In genomic region chr9:126151031-126151670, GRCh38 we compare ENCODE assay signal across 11 cellular contexts.
DNase-seq lines count a peak whose midpoint lies in the region; ATAC-seq and TF ChIP-seq lines count a peak whose summit lies in the region.
"Had no signal": no experiment of that assay in that cellular context is flagged by ENCODE, and none has a peak within 500 bp of the region (broad histone marks: within the 10 kb centered on the region; RNA-seq: fewer than 3 reads in every experiment).

No MANE protein-coding gene starts in this region.

- no peaks in the 10 kb centered on the region for H3K9me2 ChIP-seq in hepatocyte (replicated peaks; ENCODE audit: insufficient read depth)

- WGBS in hepatocyte (ENCODE audit: low lambda C conversion rate, missing lambda C conversion rate): 59% methylated on average over 14 of the region's 14 CpGs
- whole genome bisulfite sequencing in testis, 2 donors: 51 to 52% methylated on average over 13 to 14 of the region's 14 CpGs

- peak overlapping the region; percentile 55 for H2AFZ ChIP-seq in hepatocyte

- no peak for TF ChIP-seq POLR2A in testis (IDR thresholded peaks at IDR 0.05)

- no peaks in the 10 kb centered on the region for H4K20me1 ChIP-seq in hepatocyte (ENCODE audit: insufficient read depth, poor library complexity, severe bottlenecking)

- H3K27me3 ChIP-seq in hepatocyte: no peaks in the 10 kb centered on the region
- H3K27me3 ChIP-seq in testis: no peaks in the 10 kb centered on the region

- no peak overlapping the region for H3K27ac ChIP-seq in hepatocyte
- no peak overlapping the region for H3K27ac ChIP-seq in testis
- H3K27ac ChIP-seq: gastrocnemius medialis, skin epidermis had no signal

- TF ChIP-seq CTCF in hepatocyte (IDR thresholded peaks at IDR 0.05; ENCODE audit: poor library complexity) (no peak), testis (IDR thresholded peaks at IDR 0.05) (no peak)

- DNase-seq in NCI-H1092 treated with DMSO at 0.1 percent for 48 hours (lab: John Stamatoyannopoulos, UW): peak; percentile 97
- peak; percentile 92 for DNase-seq in NCI-H345 (lab: John Stamatoyannopoulos, UW)
- no peak for DNase-seq in hepatocyte (ENCODE audit: low spot score)
- DNase-seq in testis: peak; percentile 11
- no peak for DNase-seq in NAMALWA (ENCODE audit: low spot score)
- no peak for DNase-seq in pons (ENCODE audit: low spot score)
- DNase-seq: activated naive CD4-positive, alpha-beta T cell; cortex of kidney; gastrocnemius medialis had no signal

- H3K4me1 ChIP-seq in hepatocyte (ENCODE audit: insufficient read depth) (peaks cover 21% of the 10 kb centered on the region), testis (no peaks in the 10 kb centered on the region)
- H3K4me1 ChIP-seq: gastrocnemius medialis had no signal

- H3K9me3 ChIP-seq in hepatocyte (ENCODE audit: low read depth) (no peaks in the 10 kb centered on the region), testis (no peaks in the 10 kb centered on the region)
- H3K9me3 ChIP-seq: gastrocnemius medialis had no signal

- ATAC-seq in GM21381 (IDR thresholded peaks at IDR 0.05; ENCODE audit: unreplicated experiment): no peak
- ATAC-seq: gastrocnemius medialis had no signal

- H3K4me3 ChIP-seq in hepatocyte (no peak overlapping the region), testis (no peak overlapping the region)
- H3K4me3 ChIP-seq: gastrocnemius medialis, skin epidermis had no signal

- H3K4me2 ChIP-seq in hepatocyte: peak overlapping the region; percentile 50

- H3K36me3 ChIP-seq in hepatocyte (replicated peaks; ENCODE audit: insufficient read depth, low read depth) (no peaks in the 10 kb centered on the region), testis (ENCODE audit: low read depth, missing control alignments) (no peaks in the 10 kb centered on the region)
- H3K36me3 ChIP-seq: gastrocnemius medialis had no signal

- intact Hi-C loops in testis (cut with DNase I; ENCODE audit: low total_unique reads): no loop called here

- H3K79me2 ChIP-seq in hepatocyte: no peaks in the 10 kb centered on the region

Comparison
In these comparisons a context has a peak if more than half of its experiments do, and no peak if none do; other contexts are left out.
1. DNase-seq: peak in NCI-H1092 treated with DMSO at 0.1 percent for 48 hours (single experiment), NCI-H345 (single experiment) and testis (single experiment); none in hepatocyte (single experiment), NAMALWA (single experiment) and pons (single experiment).